Comparison of ENCODE assay signal across 8 cellular contexts in the genomic region with DNA sequence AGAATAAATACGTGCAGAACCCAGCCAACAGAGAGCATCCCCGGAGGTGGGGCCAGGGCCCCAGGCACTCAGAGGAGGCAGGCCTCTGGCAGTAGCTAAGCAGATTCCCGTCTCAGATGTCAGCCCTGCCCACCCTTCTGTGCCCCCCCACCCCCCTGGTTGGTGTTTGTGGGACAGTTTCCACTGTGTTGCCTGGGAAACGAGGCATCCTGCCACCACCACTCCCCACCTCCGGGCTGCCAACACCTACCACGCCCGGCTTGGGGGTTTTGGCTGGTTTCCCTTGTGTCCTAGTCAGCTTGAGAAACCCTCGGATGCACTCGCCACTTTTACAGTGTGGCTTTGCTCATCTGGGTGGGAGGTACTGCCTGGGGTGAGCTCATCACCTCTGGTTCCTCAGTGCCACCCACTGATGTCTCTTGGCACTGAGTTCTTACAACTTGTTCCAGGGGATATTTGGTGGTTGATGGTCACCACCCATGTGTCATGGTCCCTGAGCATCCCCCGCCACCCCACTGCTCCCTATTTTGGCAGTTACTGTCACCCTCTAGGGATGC.
A peak's percentile ranks its signal among the peaks of the same experiment; 100 is the strongest.
DNase-seq lines count a peak whose midpoint lies in the region; ATAC-seq, FAIRE-seq and TF ChIP-seq lines count a peak whose summit lies in the region.

No MANE protein-coding gene starts in this region.

- no peak overlapping the region for H3K9ac ChIP-seq in colonic mucosa (ENCODE audit: low read depth in 2 of 2, low read length in 2 of 2)

- H3K27ac ChIP-seq in colonic mucosa (no peak overlapping the region), osteoblast (ENCODE audit: low read depth, low read length) (peak overlapping the region; percentile 77), small intestine (ENCODE audit: low read depth in 1 of 2, low read length in 1 of 2) (no peak overlapping the region)

- peaks cover 3% of the 10 kb centered on the region for H3K27me3 Mint-ChIP-seq in activated CD4-positive, alpha-beta T cell treated with anti-CD3 and anti-CD28 coated beads, Interleukin-2, amount 10 ng/mL, durations not matched to agents 7 days and 5 days

- no peaks in the 10 kb centered on the region for H4K20me1 ChIP-seq in osteoblast (ENCODE audit: insufficient read depth, low read length)

- H3K36me3 ChIP-seq in MG63 (no peaks in the 10 kb centered on the region), colonic mucosa (no peaks in the 10 kb centered on the region), osteoblast (ENCODE audit: insufficient read depth, low read length) (no peaks in the 10 kb centered on the region), small intestine (ENCODE audit: control insufficient read depth in 2 of 2, insufficient read depth in 2 of 2, low read length in 2 of 2) (no peaks in the 10 kb centered on the region)

- H3K4me3 ChIP-seq in MG63 (no peak overlapping the region), colonic mucosa (no peak overlapping the region), osteoblast (ENCODE audit: insufficient read depth, low read length) (peak overlapping the region; percentile 6), small intestine (ENCODE audit: low read depth in 1 of 2, low read length in 2 of 2) (no peak overlapping the region)

- no peak for ATAC-seq in HG02588 (IDR thresholded peaks at IDR 0.05; ENCODE audit: unreplicated experiment)

- no peaks in the 10 kb centered on the region for H3K4me1 ChIP-seq in colonic mucosa
- H3K4me1 ChIP-seq in osteoblast (ENCODE audit: insufficient read depth, low read length), result peaks cover 17% of the 10 kb centered on the region
- H3K4me1 ChIP-seq in small intestine (ENCODE audit: control insufficient read depth in 2 of 2, insufficient read depth in 1 of 2, low read depth in 1 of 2, low read length in 1 of 2), result peaks cover 2 to 3% of the 10 kb centered on the region in 2 donors

- peaks cover 56% of the 10 kb centered on the region for H3K4me1 Mint-ChIP-seq in activated CD4-positive, alpha-beta T cell treated with anti-CD3 and anti-CD28 coated beads, Interleukin-2, amount 10 ng/mL, durations not matched to agents 7 days and 5 days

- H3K27me3 ChIP-seq in MG63, result no peaks in the 10 kb centered on the region
- H3K27me3 ChIP-seq in colonic mucosa, result no peaks in the 10 kb centered on the region
- H3K27me3 ChIP-seq in osteoblast (ENCODE audit: insufficient read depth, low read length), result no peaks in the 10 kb centered on the region
- no peaks in the 10 kb centered on the region for H3K27me3 ChIP-seq in small intestine (ENCODE audit: control insufficient read depth in 2 of 2, insufficient read depth in 2 of 2, low read length in 2 of 2)

- POLR2A ChIA-PET in activated CD4-positive, alpha-beta T cell treated with anti-CD3 and anti-CD28 coated beads, Interleukin-2, amount 10 ng/mL, durations not matched to agents 7 days and 5 days (lab: Charles Lee), result interaction anchor here (0.9 to 1.4 kb wide), 2 partner anchors 9 to 48 kb away, joined by 3 read pairs; no protein-coding TSS in a partner anchor

- peak overlapping the region; percentile 70 for H3K27ac Mint-ChIP-seq in activated CD4-positive, alpha-beta T cell treated with anti-CD3 and anti-CD28 coated beads, Interleukin-2, amount 10 ng/mL, durations not matched to agents 7 days and 5 days

- peaks cover 3% of the 10 kb centered on the region for H3K9me3 Mint-ChIP-seq in activated CD4-positive, alpha-beta T cell treated with anti-CD3 and anti-CD28 coated beads, Interleukin-2, amount 10 ng/mL, durations not matched to agents 7 days and 5 days

- peak overlapping the region; percentile 1 for H3K4me3 Mint-ChIP-seq in activated CD4-positive, alpha-beta T cell treated with anti-CD3 and anti-CD28 coated beads, Interleukin-2, amount 10 ng/mL, durations not matched to agents 7 days and 5 days

- 37 to 40% (median 40%) methylated on average over 10 of the region's 10 CpGs for WGBS in small intestine, 3 donors

- no peaks in the 10 kb centered on the region for H3K9me3 ChIP-seq in MG63
- H3K9me3 ChIP-seq in colonic mucosa, result no peaks in the 10 kb centered on the region
- no peaks in the 10 kb centered on the region for H3K9me3 ChIP-seq in osteoblast (ENCODE audit: low read depth, low read length)
- H3K9me3 ChIP-seq in small intestine (ENCODE audit: control insufficient read depth, low read depth), result no peaks in the 10 kb centered on the region

- intact Hi-C loops in colonic mucosa (cut with DNase I), result no loop called here

- FAIRE-seq in small intestine (lab: Jason Lieb, UNC), result no peak

- no peak for TF ChIP-seq CTCF in colonic mucosa (IDR thresholded peaks at IDR 0.05)
- TF ChIP-seq CTCF in osteoblast (IDR thresholded peaks at IDR 0.05; ENCODE audit: extremely low read depth, low read depth, low read length), result no peak

- H2AFZ ChIP-seq in osteoblast (ENCODE audit: low read length), result peak overlapping the region; percentile 4

- H3K79me2 ChIP-seq in osteoblast (ENCODE audit: insufficient read depth, low read length), result no peaks in the 10 kb centered on the region

- H3K36me3 Mint-ChIP-seq in activated CD4-positive, alpha-beta T cell treated with anti-CD3 and anti-CD28 coated beads, Interleukin-2, amount 10 ng/mL, durations not matched to agents 7 days and 5 days (ENCODE audit: low read depth), result peaks cover 7% of the 10 kb centered on the region

- CTCF ChIA-PET in activated CD4-positive, alpha-beta T cell treated with anti-CD3 and anti-CD28 coated beads, Interleukin-2, amount 10 ng/mL, durations not matched to agents 7 days and 5 days (lab: Charles Lee), result interaction anchor here (0.8 to 3.4 kb wide), 10 partner anchors 8 to 97 kb away, joined by 3 to 20 read pairs (median 3); no protein-coding TSS in a partner anchor

- peak overlapping the region; percentile 52 for H3K4me2 ChIP-seq in osteoblast (ENCODE audit: insufficient read depth, low read length)

- DNase-seq in AG08396 (ENCODE audit: low spot score), result peak; percentile 85
- DNase-seq in MG63, result peak; percentile 98
- peak; percentile 87 for DNase-seq in activated CD4-positive, alpha-beta T cell treated with anti-CD3 and anti-CD28 coated beads, Interleukin-2, amount 10 ng/mL, durations not matched to agents 7 days and 5 days
- DNase-seq in colonic mucosa, result peak; percentile 26
- DNase-seq in osteoblast (ENCODE audit: insufficient read length, low spot score, missing footprints), result peak; percentile 94
- no peak for DNase-seq in NCI-H510A treated with DMSO at 0.1 percent for 48 hours (lab: John Stamatoyannopoulos, UW)
- no peak for DNase-seq in small intestine

Comparison
In these comparisons a context has a peak if more than half of its experiments do, and no peak if none do; other contexts are left out.
1. DNase-seq: peak in AG08396 (single experiment), MG63 (single experiment), activated CD4-positive, alpha-beta T cell treated with anti-CD3 and anti-CD28 coated beads, Interleukin-2, amount 10 ng/mL, durations not matched to agents 7 days and 5 days (single experiment), colonic mucosa (single experiment) and osteoblast (single experiment); none in NCI-H510A treated with DMSO at 0.1 percent for 48 hours (single experiment) and small intestine (single experiment).